Comparison of ENCODE assay signal across 8 cellular contexts in genomic region chr2:202238234-202239197, GRCh38. TPM values are rescaled to one million over a fixed set of nuclear protein-coding genes. Genes with fewer than 3 reads are reported as not detected.
DNase-seq lines count a peak whose midpoint lies in the region; ATAC-seq and TF ChIP-seq lines count a peak whose summit lies in the region.

SUMO1 (minus strand) TSS chr2:202238597; CDS start chr2:202238451, 146 bp downstream.

- peak; percentile 68 for TF ChIP-seq POLR2A in prostate gland (IDR thresholded peaks at IDR 0.05)

- 3% methylated on average over 40 of the region's 54 CpGs for WGBS in prostate gland

- intact Hi-C loops in left ventricle myocardium superior (cut with micrococcal nuclease) = no loop called here
- intact Hi-C loops in prostate gland (cut with DNase I) = no loop called here

- no peaks in the 10 kb centered on the region for H3K36me3 ChIP-seq in prostate gland

- peaks cover 5% of the 10 kb centered on the region for H3K4me1 ChIP-seq in prostate gland (replicated peaks)

- H3K27me3 ChIP-seq in prostate gland (replicated peaks; ENCODE audit: insufficient read depth) = no peaks in the 10 kb centered on the region

- peak; percentile 47 to 67 for DNase-seq in NCI-H187 (lab: John Stamatoyannopoulos, UW)
- DNase-seq in T-helper 2 cell = peak; percentile 75 to 96 (median 87)
- peak; percentile 92 for DNase-seq in left ventricle myocardium superior
- peak; percentile 86 for DNase-seq in prostate gland (ENCODE audit: low spot score)
- DNase-seq in ureter (ENCODE audit: low spot score) = peak; percentile 92

- no peaks in the 10 kb centered on the region for H3K9me3 ChIP-seq in prostate gland

- H3K4me3 ChIP-seq in prostate gland = peak within 1 kb of the TSS; percentile 84 to 94

- peak in 1 of 4 experiments; percentile 1 for TF ChIP-seq CTCF in prostate gland (IDR thresholded peaks at IDR 0.05)

- H3K27ac ChIP-seq in angular gyrus (ENCODE audit: low read depth, low read length) (peak within 1 kb of the TSS; percentile 82), prostate gland (peak within 1 kb of the TSS; percentile 89 to 96)

- peak; percentile 71 for ATAC-seq in GM18499 (IDR thresholded peaks at IDR 0.05; ENCODE audit: insufficient read depth, unreplicated experiment)
- peak; percentile 90 for ATAC-seq in HG02938 (IDR thresholded peaks at IDR 0.05; ENCODE audit: unreplicated experiment)
- peak; percentile 98 for ATAC-seq in left ventricle myocardium superior

RNA-seq across cellular contexts. Expression of gene SUMO1, which starts in this region (rescaled TPM):
- total RNA-seq in left ventricle myocardium superior (69.1 TPM), prostate gland (10 to 100 TPM; 70.4 to 95.4 TPM), ureter (83.7 TPM)

Comparison
In these comparisons a context has a peak if more than half of its experiments do, and no peak if none do; other contexts are left out.
1. Peak in every context shown above with its lines: DNase-seq, ATAC-seq, H3K4me3 ChIP-seq and H3K27ac ChIP-seq.